ENCODE assay signal across 8 cellular contexts in the genomic region with DNA sequence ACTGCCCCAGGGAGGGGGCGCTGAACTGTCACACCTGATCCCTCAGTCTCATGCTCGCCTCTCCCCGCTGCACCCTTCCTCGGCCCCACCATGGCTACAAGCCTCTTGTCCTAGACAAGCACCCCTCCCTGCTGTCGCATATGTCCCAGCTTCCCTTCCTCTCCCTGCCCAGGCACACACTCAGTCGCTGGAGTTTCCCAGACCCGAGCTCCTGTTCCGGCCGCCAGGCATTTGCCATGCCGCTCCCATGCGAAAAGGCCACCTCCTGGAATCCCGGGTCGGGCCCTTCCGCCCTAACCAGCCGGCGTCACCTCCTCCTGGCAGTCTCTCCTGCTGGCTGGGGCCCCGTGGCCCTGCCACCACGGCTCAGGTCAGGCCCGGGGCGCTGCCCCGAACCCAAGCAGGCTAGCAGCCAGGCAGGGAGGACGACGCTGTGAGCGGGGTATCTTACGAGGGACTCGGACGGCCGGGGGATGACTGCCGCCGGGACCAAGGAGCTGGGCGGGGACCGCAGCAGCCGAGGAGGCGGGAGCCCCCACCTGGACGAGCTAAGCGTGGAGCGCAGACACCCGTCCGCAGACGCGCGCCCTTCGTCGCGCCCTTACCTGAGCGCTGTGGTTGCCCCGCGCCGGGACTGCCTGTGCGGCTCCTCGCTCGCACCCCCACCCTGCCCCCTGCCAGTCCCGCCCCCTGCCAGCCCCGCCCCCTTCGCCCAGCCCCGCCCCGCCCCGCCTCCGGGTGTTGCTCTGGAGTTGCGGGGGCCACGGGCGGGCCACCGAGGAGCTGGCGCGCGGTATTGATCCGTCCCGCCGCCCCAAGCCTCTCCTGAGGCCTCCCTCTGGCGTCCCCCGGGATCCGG. TPM values are rescaled to one million over a fixed set of nuclear protein-coding genes. Genes with fewer than 3 reads are reported as not detected.
DNase-seq lines count a peak whose midpoint lies in the region; ATAC-seq and TF ChIP-seq lines count a peak whose summit lies in the region.

A gene with protein sequence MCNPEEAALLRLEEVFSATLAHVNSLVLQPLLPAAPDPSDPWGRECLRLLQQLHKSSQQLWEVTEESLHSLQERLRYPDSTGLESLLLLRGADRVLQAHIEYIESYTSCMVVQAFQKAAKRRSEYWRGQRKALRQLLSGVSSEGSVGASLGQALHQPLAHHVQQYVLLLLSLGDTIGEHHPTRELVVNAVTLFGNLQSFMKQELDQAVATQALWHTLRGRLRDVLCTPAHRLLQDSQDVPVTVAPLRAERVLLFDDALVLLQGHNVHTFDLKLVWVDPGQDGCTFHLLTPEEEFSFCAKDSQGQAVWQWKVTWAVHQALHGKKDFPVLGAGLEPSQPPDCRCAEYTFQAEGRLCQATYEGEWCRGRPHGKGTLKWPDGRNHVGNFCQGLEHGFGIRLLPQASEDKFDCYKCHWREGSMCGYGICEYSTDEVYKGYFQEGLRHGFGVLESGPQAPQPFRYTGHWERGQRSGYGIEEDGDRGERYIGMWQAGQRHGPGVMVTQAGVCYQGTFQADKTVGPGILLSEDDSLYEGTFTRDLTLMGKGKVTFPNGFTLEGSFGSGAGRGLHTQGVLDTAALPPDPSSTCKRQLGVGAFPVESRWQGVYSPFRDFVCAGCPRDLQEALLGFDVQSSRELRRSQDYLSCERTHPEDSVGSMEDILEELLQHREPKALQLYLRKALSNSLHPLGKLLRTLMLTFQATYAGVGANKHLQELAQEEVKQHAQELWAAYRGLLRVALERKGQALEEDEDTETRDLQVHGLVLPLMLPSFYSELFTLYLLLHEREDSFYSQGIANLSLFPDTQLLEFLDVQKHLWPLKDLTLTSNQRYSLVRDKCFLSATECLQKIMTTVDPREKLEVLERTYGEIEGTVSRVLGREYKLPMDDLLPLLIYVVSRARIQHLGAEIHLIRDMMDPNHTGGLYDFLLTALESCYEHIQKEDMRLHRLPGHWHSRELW (minus strand): TSS at position 642 of the 859 bp plus-strand sequence. CDS start 4,239 bp downstream, outside the sequence.

- H3K4me3 ChIP-seq in rectal smooth muscle tissue (ENCODE audit: low read length): peak within 1 kb of the TSS; percentile 84

- no peak for TF ChIP-seq CTCF in GM13977 (IDR thresholded peaks at IDR 0.05; ENCODE audit: extremely low read depth, insufficient read depth, missing control alignments)

- H3K36me3 ChIP-seq in rectal smooth muscle tissue (ENCODE audit: control insufficient read depth, insufficient read depth, low read length): no peaks in the 10 kb centered on the region

- in situ Hi-C loops in GM13977 (cut with MboI; ENCODE audit: low pct_unique_long_range_greater_than_20kb, low sequenced_read_pairs, unreplicated experiment): no loop called here

- intact Hi-C loops in Right ventricle myocardium superior (cut with DNase I): no loop called here

- ATAC-seq in Right ventricle myocardium superior (ENCODE audit: poor library complexity) (peak; percentile 76), HG03045 (IDR thresholded peaks at IDR 0.05; ENCODE audit: unreplicated experiment) (no peak), GM18868 (IDR thresholded peaks at IDR 0.05; ENCODE audit: unreplicated experiment) (no peak)

- H3K27ac ChIP-seq in rectal smooth muscle tissue (ENCODE audit: low read depth, low read length): no peak within 1 kb of the TSS

- DNase-seq in GM13977 (ENCODE audit: low spot score) (peak; percentile 81), RPMI8226 (peak; percentile 85), Right ventricle myocardium superior (peak; percentile 81), cerebellar nuclear complex (lab: John Stamatoyannopoulos, UW) (no peak)
- DNase-seq in activated naive CD4-positive, alpha-beta T cell treated with anti-CD3 and anti-CD28 coated beads, Interleukin-2, amount 50 U/mL, for 16 hours: peak; percentile 69

- peak within 1 kb of the TSS; percentile 76 for H3K9ac ChIP-seq in rectal smooth muscle tissue (ENCODE audit: low read length)

- peaks cover 18% of the 10 kb centered on the region for H3K4me1 ChIP-seq in rectal smooth muscle tissue (ENCODE audit: control insufficient read depth, insufficient read depth, low read length)

- no peaks in the 10 kb centered on the region for H3K27me3 ChIP-seq in rectal smooth muscle tissue (ENCODE audit: control insufficient read depth, insufficient read depth, low read length)

RNA-seq across cellular contexts. Expression of the gene that starts here (rescaled TPM):
- total RNA-seq in Right ventricle myocardium superior: 37.0 TPM

Comparison
In these comparisons a context has a peak if more than half of its experiments do, and no peak if none do; other contexts are left out.
1. DNase-seq: peak in GM13977 (single experiment), RPMI8226 (single experiment), activated naive CD4-positive, alpha-beta T cell treated with anti-CD3 and anti-CD28 coated beads, Interleukin-2, amount 50 U/mL, for 16 hours (single experiment) and Right ventricle myocardium superior (single experiment); none in cerebellar nuclear complex (0 of 2).